ENCODE assay signal across 12 cellular contexts in genomic region chr6:16671302-16672289, GRCh38.
A peak's percentile ranks its signal among the peaks of the same experiment; 100 is the strongest.
DNase-seq lines count a peak whose midpoint lies in the region; ATAC-seq lines count a peak whose summit lies in the region.
"Had no signal": no experiment of that assay in that cellular context is flagged by ENCODE, and none has a peak within 500 bp of the region (broad histone marks: within the 10 kb centered on the region; RNA-seq: fewer than 3 reads in every experiment).

No MANE protein-coding gene starts in this region.

- POLR2A ChIA-PET in activated CD4-positive, alpha-beta T cell treated with anti-CD3 and anti-CD28 coated beads, Interleukin-2, amount 10 ng/mL, durations not matched to agents 7 days and 5 days (lab: Charles Lee): no interaction called here
- POLR2A ChIA-PET in T-cell (lab: Charles Lee): interaction anchor here (0.6 to 0.7 kb wide), 2 partner anchors 18 to 26 kb away, joined by 3 to 6 read pairs; no protein-coding TSS in a partner anchor

- no peak for DNase-seq in activated CD4-positive, alpha-beta T cell treated with anti-CD3 and anti-CD28 coated beads, Interleukin-2, amount 10 ng/mL, durations not matched to agents 7 days and 5 days
- no peak for DNase-seq in activated CD4-positive, alpha-beta T cell treated with anti-CD3 and anti-CD28 coated beads, Interleukin-2, amount 50 U/mL, for 4 hours
- DNase-seq in T-cell (no peak), A172 (ENCODE audit: low spot score) (no peak)
- DNase-seq in stimulated activated effector memory CD8-positive, alpha-beta T cell treated with anti-CD3 and anti-CD28 coated beads, Interleukin-12 subunit alpha, Interleukin-12 subunit beta, amount 100 ng/mL, for 72 hours (ENCODE audit: low spot score in 2 of 2): no peak
- DNase-seq in stimulated activated CD4-positive, alpha-beta T cell treated with anti-CD3 and anti-CD28 coated beads, Interleukin-1b, Interleukin-23, amount 100 ng/mL, for 48 hours: no peak
- DNase-seq: ACHN, DND-41, Kasumi-1, Peyer's patch had no signal

- no peaks in the 10 kb centered on the region for H3K27me3 Mint-ChIP-seq in activated CD4-positive, alpha-beta T cell treated with anti-CD3 and anti-CD28 coated beads, Interleukin-2, amount 10 ng/mL, durations not matched to agents 7 days and 5 days
- no peaks in the 10 kb centered on the region for H3K27me3 Mint-ChIP-seq in T-cell

- no peak overlapping the region for H3K4me3 Mint-ChIP-seq in activated CD4-positive, alpha-beta T cell treated with anti-CD3 and anti-CD28 coated beads, Interleukin-2, amount 10 ng/mL, durations not matched to agents 7 days and 5 days
- H3K4me3 Mint-ChIP-seq in T-cell: no peak overlapping the region
- H3K4me3 Mint-ChIP-seq in stimulated activated effector memory CD8-positive, alpha-beta T cell treated with anti-CD3 and anti-CD28 coated beads, Interleukin-12 subunit alpha, Interleukin-12 subunit beta, amount 100 ng/mL, for 72 hours: peak overlapping the region; percentile 72

- peaks cover 56% of the 10 kb centered on the region for H3K4me1 Mint-ChIP-seq in activated CD4-positive, alpha-beta T cell treated with anti-CD3 and anti-CD28 coated beads, Interleukin-2, amount 10 ng/mL, durations not matched to agents 7 days and 5 days
- peaks cover 30 to 70% (median 57%) of the 10 kb centered on the region in 3 donors for H3K4me1 Mint-ChIP-seq in T-cell
- peaks cover 71% of the 10 kb centered on the region for H3K4me1 Mint-ChIP-seq in stimulated activated effector memory CD8-positive, alpha-beta T cell treated with anti-CD3 and anti-CD28 coated beads, Interleukin-12 subunit alpha, Interleukin-12 subunit beta, amount 100 ng/mL, for 72 hours

- peaks cover 24% of the 10 kb centered on the region for H3K36me3 Mint-ChIP-seq in activated CD4-positive, alpha-beta T cell treated with anti-CD3 and anti-CD28 coated beads, Interleukin-2, amount 10 ng/mL, durations not matched to agents 7 days and 5 days (ENCODE audit: low read depth)
- peaks cover 23% of the 10 kb centered on the region for H3K36me3 Mint-ChIP-seq in T-cell
- peaks cover 42% of the 10 kb centered on the region for H3K36me3 Mint-ChIP-seq in stimulated activated effector memory CD8-positive, alpha-beta T cell treated with anti-CD3 and anti-CD28 coated beads, Interleukin-12 subunit alpha, Interleukin-12 subunit beta, amount 100 ng/mL, for 72 hours

- ATAC-seq in T-cell (replicated peaks in 1 of 4) (no peak), esophagus mucosa (peak; percentile 61), GM18907 (IDR thresholded peaks at IDR 0.05; ENCODE audit: unreplicated experiment) (no peak)
- no peak for ATAC-seq in stimulated activated effector memory CD8-positive, alpha-beta T cell treated with anti-CD3 and anti-CD28 coated beads, Interleukin-12 subunit alpha, Interleukin-12 subunit beta, amount 100 ng/mL, for 72 hours

- peak overlapping the region; percentile 0 for H3K27ac Mint-ChIP-seq in activated CD4-positive, alpha-beta T cell treated with anti-CD3 and anti-CD28 coated beads, Interleukin-2, amount 10 ng/mL, durations not matched to agents 7 days and 5 days
- peak overlapping the region; percentile 85 to 93 for H3K27ac Mint-ChIP-seq in T-cell
- peak overlapping the region; percentile 96 for H3K27ac Mint-ChIP-seq in stimulated activated effector memory CD8-positive, alpha-beta T cell treated with anti-CD3 and anti-CD28 coated beads, Interleukin-12 subunit alpha, Interleukin-12 subunit beta, amount 100 ng/mL, for 72 hours

- no peaks in the 10 kb centered on the region for H3K9me3 Mint-ChIP-seq in activated CD4-positive, alpha-beta T cell treated with anti-CD3 and anti-CD28 coated beads, Interleukin-2, amount 10 ng/mL, durations not matched to agents 7 days and 5 days
- peaks cover 0 to 4% (median 0%) of the 10 kb centered on the region in 3 donors for H3K9me3 Mint-ChIP-seq in T-cell
- no peaks in the 10 kb centered on the region for H3K9me3 Mint-ChIP-seq in stimulated activated effector memory CD8-positive, alpha-beta T cell treated with anti-CD3 and anti-CD28 coated beads, Interleukin-12 subunit alpha, Interleukin-12 subunit beta, amount 100 ng/mL, for 72 hours

- CTCF ChIA-PET in activated CD4-positive, alpha-beta T cell treated with anti-CD3 and anti-CD28 coated beads, Interleukin-2, amount 10 ng/mL, durations not matched to agents 7 days and 5 days (lab: Charles Lee): interaction anchor here (1.6 kb wide), 1 partner anchor 9 kb away, joined by 6 read pairs; no protein-coding TSS in a partner anchor
- CTCF ChIA-PET in T-cell (lab: Charles Lee): interaction anchor here (0.6 to 1.0 kb wide), 7 partner anchors 22 to 1940 kb away, joined by 3 to 6 read pairs (median 4); no protein-coding TSS in a partner anchor

Comparison
In these comparisons a context has a peak if more than half of its experiments do, and no peak if none do; other contexts are left out.
1. H3K27ac Mint-ChIP-seq: peak in every context shown above with its lines; median percentile 96 in stimulated activated effector memory CD8-positive, alpha-beta T cell treated with anti-CD3 and anti-CD28 coated beads, Interleukin-12 subunit alpha, Interleukin-12 subunit beta, amount 100 ng/mL, for 72 hours; 89 in T-cell; 0 in activated CD4-positive, alpha-beta T cell treated with anti-CD3 and anti-CD28 coated beads, Interleukin-2, amount 10 ng/mL, durations not matched to agents 7 days and 5 days.